Comparison of ENCODE assay signal across 1 cellular context in genomic region chr5:1666221-1666620, GRCh38.
TF ChIP-seq lines count a peak whose summit lies in the region.

No MANE protein-coding gene starts in this region.

TF ChIP-seq in WTC11, 78 proteins besides CTCF, POLR2A, EP300 and RAD21 (continued from another document):
- TF ChIP-seq, protein P1, sequence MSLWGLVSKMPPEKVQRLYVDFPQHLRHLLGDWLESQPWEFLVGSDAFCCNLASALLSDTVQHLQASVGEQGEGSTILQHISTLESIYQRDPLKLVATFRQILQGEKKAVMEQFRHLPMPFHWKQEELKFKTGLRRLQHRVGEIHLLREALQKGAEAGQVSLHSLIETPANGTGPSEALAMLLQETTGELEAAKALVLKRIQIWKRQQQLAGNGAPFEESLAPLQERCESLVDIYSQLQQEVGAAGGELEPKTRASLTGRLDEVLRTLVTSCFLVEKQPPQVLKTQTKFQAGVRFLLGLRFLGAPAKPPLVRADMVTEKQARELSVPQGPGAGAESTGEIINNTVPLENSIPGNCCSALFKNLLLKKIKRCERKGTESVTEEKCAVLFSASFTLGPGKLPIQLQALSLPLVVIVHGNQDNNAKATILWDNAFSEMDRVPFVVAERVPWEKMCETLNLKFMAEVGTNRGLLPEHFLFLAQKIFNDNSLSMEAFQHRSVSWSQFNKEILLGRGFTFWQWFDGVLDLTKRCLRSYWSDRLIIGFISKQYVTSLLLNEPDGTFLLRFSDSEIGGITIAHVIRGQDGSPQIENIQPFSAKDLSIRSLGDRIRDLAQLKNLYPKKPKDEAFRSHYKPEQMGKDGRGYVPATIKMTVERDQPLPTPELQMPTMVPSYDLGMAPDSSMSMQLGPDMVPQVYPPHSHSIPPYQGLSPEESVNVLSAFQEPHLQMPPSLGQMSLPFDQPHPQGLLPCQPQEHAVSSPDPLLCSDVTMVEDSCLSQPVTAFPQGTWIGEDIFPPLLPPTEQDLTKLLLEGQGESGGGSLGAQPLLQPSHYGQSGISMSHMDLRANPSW (CRISPR knock-in tag; conservative IDR thresholded peaks at IDR 0.05; ENCODE audit: low read depth), result no peak
